24 cellular contexts compared by ENCODE assay signal in genomic region chr6:25956231-25956630, GRCh38. TPM values are rescaled to one million over a fixed set of nuclear protein-coding genes. Genes with fewer than 3 reads are reported as not detected.
DNase-seq lines count a peak whose midpoint lies in the region; ATAC-seq and TF ChIP-seq lines count a peak whose summit lies in the region.
"Had no signal": no experiment of that assay in that cellular context is flagged by ENCODE, and none has a peak within 500 bp of the region (broad histone marks: within the 10 kb centered on the region; RNA-seq: fewer than 3 reads in every experiment).

No MANE protein-coding gene starts in this region.

- H3K36me3 Mint-ChIP-seq in activated CD4-positive, alpha-beta T cell treated with anti-CD3 and anti-CD28 coated beads for 36 hours (ENCODE audit: low read depth): peaks cover 26% of the 10 kb centered on the region
- H3K36me3 Mint-ChIP-seq in nephron (ENCODE audit: low read depth): no peaks in the 10 kb centered on the region
- H3K36me3 Mint-ChIP-seq: CD4-positive, alpha-beta memory T cell had no signal

- DNase-seq in activated CD4-positive, alpha-beta T cell treated with anti-CD3 and anti-CD28 coated beads for 36 hours: no peak
- DNase-seq in activated CD4-positive, alpha-beta T cell treated with anti-CD3 and anti-CD28 coated beads for 48 hours: no peak
- DNase-seq in glomerular visceral epithelial cell (ENCODE audit: extremely low spot score) (peak; percentile 12), thyroid gland (peak; percentile 30 to 42), heart right ventricle (no peak), A172 (ENCODE audit: low spot score) (no peak)
- DNase-seq: C1 segment of cervical spinal cord; Calu3; CD4-positive, alpha-beta memory T cell; COR-L47; DMS53; DMS79 treated with DMSO at 0.1 percent for 48 hours; GF-D8; H9 had no signal

- no peaks in the 10 kb centered on the region for H3K36me3 ChIP-seq in thyroid gland
- H3K36me3 ChIP-seq in heart right ventricle: no peaks in the 10 kb centered on the region

- 32 to 40% methylated on average over 3 of the region's 3 CpGs for WGBS in thyroid gland, 2 donors
- WGBS in heart right ventricle, 2 donors: 69 to 72% methylated on average over 3 of the region's 3 CpGs

- peak overlapping the region; percentile 17 for H3K27ac Mint-ChIP-seq in activated CD4-positive, alpha-beta T cell treated with anti-CD3 and anti-CD28 coated beads for 36 hours
- H3K27ac Mint-ChIP-seq in nephron: peak overlapping the region; percentile 25 to 54 (median 45)
- H3K27ac Mint-ChIP-seq: GM23338, H9 had no signal

- H3K9me3 Mint-ChIP-seq in activated CD4-positive, alpha-beta T cell treated with anti-CD3 and anti-CD28 coated beads for 36 hours (ENCODE audit: low read depth): peaks cover 27% of the 10 kb centered on the region
- H3K9me3 Mint-ChIP-seq in nephron: peaks cover 22% of the 10 kb centered on the region
- H3K9me3 Mint-ChIP-seq: CD4-positive, alpha-beta memory T cell had no signal

- H3K9me3 ChIP-seq in thyroid gland (no peaks in the 10 kb centered on the region), heart right ventricle (peaks cover 0 to 12% (median 0%) of the 10 kb centered on the region in 11 donors)
- H3K9me3 ChIP-seq: A549 had no signal

- H3K27me3 Mint-ChIP-seq in activated CD4-positive, alpha-beta T cell treated with anti-CD3 and anti-CD28 coated beads for 36 hours: peaks cover 2% of the 10 kb centered on the region
- H3K27me3 Mint-ChIP-seq in nephron (ENCODE audit: low read depth): no peaks in the 10 kb centered on the region

- H3K4me3 ChIP-seq in thyroid gland (replicated peaks in 1 of 3): no peak overlapping the region
- no peak overlapping the region for H3K4me3 ChIP-seq in heart right ventricle
- H3K4me3 ChIP-seq: A549, GM23338 had no signal

- POLR2A ChIA-PET in activated CD4-positive, alpha-beta T cell treated with anti-CD3 and anti-CD28 coated beads for 36 hours (lab: Charles Lee): no interaction called here

- H3K27me3 ChIP-seq in thyroid gland (no peaks in the 10 kb centered on the region), heart right ventricle (no peaks in the 10 kb centered on the region)

- peaks cover 33% of the 10 kb centered on the region for H3K4me1 Mint-ChIP-seq in activated CD4-positive, alpha-beta T cell treated with anti-CD3 and anti-CD28 coated beads for 36 hours
- peaks cover 27% of the 10 kb centered on the region for H3K4me1 Mint-ChIP-seq in nephron
- H3K4me1 Mint-ChIP-seq: GM23338 had no signal

- no peak for TF ChIP-seq POLR2A in thyroid gland (IDR thresholded peaks at IDR 0.05)

- H3K27ac ChIP-seq in thyroid gland (no peak overlapping the region), heart right ventricle (no peak overlapping the region)
- H3K27ac ChIP-seq: 22Rv1, A549 had no signal

- TF ChIP-seq CTCF in nephron (IDR thresholded peaks at IDR 0.05; ENCODE audit: unreplicated experiment in 3 of 3) (no peak), thyroid gland (IDR thresholded peaks at IDR 0.05) (no peak), heart right ventricle (IDR thresholded peaks at IDR 0.05) (no peak)

- CTCF ChIA-PET in activated CD4-positive, alpha-beta T cell treated with anti-CD3 and anti-CD28 coated beads for 36 hours (lab: Charles Lee): no interaction called here

- no peak for ATAC-seq in activated CD4-positive, alpha-beta T cell treated with anti-CD3 and anti-CD28 coated beads for 36 hours
- ATAC-seq in heart right ventricle (no peak), HG02885 (IDR thresholded peaks at IDR 0.05; ENCODE audit: poor library complexity, unreplicated experiment) (no peak)
- ATAC-seq: A549, GM23338, HCT116 had no signal

- intact Hi-C loops in activated CD4-positive, alpha-beta T cell treated with anti-CD3 and anti-CD28 coated beads for 36 hours (cut with DNase I, micrococcal nuclease): no loop called here
- intact Hi-C loops in thyroid gland (cut with DNase I) (no loop called here), heart right ventricle (cut with DNase I) (no loop called here)

- H3K4me1 ChIP-seq in thyroid gland (no peaks in the 10 kb centered on the region), heart right ventricle (peaks cover 0 to 13% (median 0%) of the 10 kb centered on the region in 9 donors)
- H3K4me1 ChIP-seq: A549 had no signal

- no peak overlapping the region for H3K4me3 Mint-ChIP-seq in activated CD4-positive, alpha-beta T cell treated with anti-CD3 and anti-CD28 coated beads for 36 hours
- H3K4me3 Mint-ChIP-seq in nephron: peak overlapping the region in 1 of 3 experiments; percentile 14
- H3K4me3 Mint-ChIP-seq: GM23338, H9 had no signal

RNA-seq across cellular contexts. Expression of gene TRIM38, which starts 6.4 kb away (rescaled TPM):
- total RNA-seq in activated CD4-positive, alpha-beta T cell treated with anti-CD3 and anti-CD28 coated beads for 36 hours: 10 to 100 TPM; 24.9 TPM
- total RNA-seq in thyroid gland (10 to 100 TPM; 11.5 to 14.0 (median 12.4) TPM), heart right ventricle (1 to 10 TPM; 1.3 to 5.4 (median 2.7) TPM)
- polyA plus RNA-seq in heart right ventricle: 1 to 10 TPM; 1.3 to 3.7 TPM
- total RNA-seq in A172 (2014; rRNA removed; shearing (Covaris generic)): 5.2 and 6.4 TPM in 2 replicates

RNA-seq across cellular contexts. Expression of gene SLC17A2, which starts 25.7 kb away (rescaled TPM):
- total RNA-seq in activated CD4-positive, alpha-beta T cell treated with anti-CD3 and anti-CD28 coated beads for 36 hours: under 1 TPM in 1 of 2 experiments, not detected in 1; 0.07 TPM
- not detected for total RNA-seq in thyroid gland
- not detected for total RNA-seq in heart right ventricle
- polyA plus RNA-seq in heart right ventricle: not detected
- total RNA-seq in A172 (2014; rRNA removed; shearing (Covaris generic)): not detected in 2 replicates
- total RNA-seq: Calu3; CD4-positive, alpha-beta memory T cell; Daoy; G401; GM23338; H4; H9 had no signal
- polyA plus RNA-seq: A549; BJ; CD4-positive, alpha-beta memory T cell; GM23338 had no signal

Comparison
In these comparisons a context has a peak if more than half of its experiments do, and no peak if none do; other contexts are left out.
1. DNase-seq: peak in glomerular visceral epithelial cell (single experiment) and thyroid gland (2 of 2); none in activated CD4-positive, alpha-beta T cell treated with anti-CD3 and anti-CD28 coated beads for 36 hours (single experiment), activated CD4-positive, alpha-beta T cell treated with anti-CD3 and anti-CD28 coated beads for 48 hours (single experiment), heart right ventricle (0 of 2) and A172 (single experiment).